29 cellular contexts compared by ENCODE assay signal in genomic region chr10:122546242-122546641, GRCh38. TPM values are rescaled to one million over a fixed set of nuclear protein-coding genes. Genes with fewer than 3 reads are reported as not detected.
"Had no signal": no experiment of that assay in that cellular context is flagged by ENCODE, and none has a peak within 500 bp of the region (broad histone marks: within the 10 kb centered on the region; RNA-seq: fewer than 3 reads in every experiment).

No MANE protein-coding gene starts in this region.

- DNase-seq: activated CD4-positive, alpha-beta memory T cell treated with anti-CD3 and anti-CD28 coated beads, Interleukin-2, amount 10 ng/mL, durations not matched to agents 7 days and 5 days; activated CD4-positive, alpha-beta T cell treated with anti-CD3 and anti-CD28 coated beads for 1 hour; activated CD4-positive, alpha-beta T cell treated with anti-CD3 and anti-CD28 coated beads for 4 hours; activated CD4-positive, alpha-beta T cell treated with anti-CD3 and anti-CD28 coated beads, Interleukin-2, amount 10 ng/mL, durations not matched to agents 7 days and 5 days; activated CD4-positive, alpha-beta T cell treated with anti-CD3 and anti-CD28 coated beads, Interleukin-2, amount 50 U/mL, for 4 hours; activated CD8-positive, alpha-beta memory T cell treated with anti-CD3 and anti-CD28 coated beads, Interleukin-2, amount 50 U/mL, for 48 hours; activated effector memory CD4-positive, alpha-beta T cell treated with Interleukin-2 at 50 U/mL for 16 hours; activated gamma-delta T cell treated with Interleukin-2 at 50 U/mL for 16 hours; activated naive CD4-positive, alpha-beta T cell treated with anti-CD3 and anti-CD28 coated beads, Interleukin-2, amount 50 U/mL, for 16 hours; activated naive CD4-positive, alpha-beta T cell treated with Interleukin-2 at 50 U/mL for 16 hours; activated naive CD8-positive, alpha-beta T cell treated with anti-CD3 and anti-CD28 coated beads for 36 hours; activated T-cell treated with anti-CD3 and anti-CD28 coated beads for 4 hours; activated T-cell treated with anti-CD3 and anti-CD28 coated beads, Interleukin-2, amount 50 U/mL, for 24 hours; activated T-cell treated with anti-CD3 and anti-CD28 coated beads, Interleukin-2, amount 50 U/mL, for 72 hours; dorsolateral prefrontal cortex; effector memory CD8-positive, alpha-beta T cell; foreskin fibroblast; T-helper 2 cell had no signal

- H3K36me3 ChIP-seq: ascending aorta, breast epithelium had no signal

- H3K27me3 ChIP-seq: ascending aorta, breast epithelium, dorsolateral prefrontal cortex had no signal

- H3K9me3 ChIP-seq: ascending aorta, breast epithelium had no signal

- H3K4me3 ChIP-seq: ascending aorta, breast epithelium, coronary artery, dorsolateral prefrontal cortex had no signal

- H3K4me3 Mint-ChIP-seq: activated CD4-positive, alpha-beta memory T cell treated with anti-CD3 and anti-CD28 coated beads, Interleukin-2, amount 10 ng/mL, durations not matched to agents 7 days and 5 days; activated CD4-positive, alpha-beta T cell treated with anti-CD3 and anti-CD28 coated beads, Interleukin-2, amount 10 ng/mL, durations not matched to agents 7 days and 5 days; activated naive CD8-positive, alpha-beta T cell treated with anti-CD3 and anti-CD28 coated beads for 36 hours; activated T-cell treated with anti-CD3 and anti-CD28 coated beads, Interleukin-2, amount 50 U/mL, for 24 hours; activated T-cell treated with anti-CD3 and anti-CD28 coated beads, Interleukin-2, amount 50 U/mL, for 72 hours; central memory CD8-positive, alpha-beta T cell; dendritic cell treated with granulocyte-macrophage colony-stimulating factor and Interleukin-4, amounts not matched to agents 40 ng/mL and 50 ng/mL, for 4 days; effector memory CD8-positive, alpha-beta T cell; WTC11 had no signal

- H3K9me3 Mint-ChIP-seq: activated CD4-positive, alpha-beta memory T cell treated with anti-CD3 and anti-CD28 coated beads, Interleukin-2, amount 10 ng/mL, durations not matched to agents 7 days and 5 days; activated CD4-positive, alpha-beta T cell treated with anti-CD3 and anti-CD28 coated beads, Interleukin-2, amount 10 ng/mL, durations not matched to agents 7 days and 5 days; activated naive CD8-positive, alpha-beta T cell treated with anti-CD3 and anti-CD28 coated beads for 36 hours; activated T-cell treated with anti-CD3 and anti-CD28 coated beads, Interleukin-2, amount 50 U/mL, for 24 hours; activated T-cell treated with anti-CD3 and anti-CD28 coated beads, Interleukin-2, amount 50 U/mL, for 72 hours; central memory CD8-positive, alpha-beta T cell; dendritic cell treated with granulocyte-macrophage colony-stimulating factor and Interleukin-4, amounts not matched to agents 40 ng/mL and 50 ng/mL, for 4 days; effector memory CD8-positive, alpha-beta T cell; WTC11 had no signal

- H3K27me3 Mint-ChIP-seq: activated naive CD8-positive, alpha-beta T cell treated with anti-CD3 and anti-CD28 coated beads for 36 hours; activated T-cell treated with anti-CD3 and anti-CD28 coated beads, Interleukin-2, amount 50 U/mL, for 24 hours; central memory CD8-positive, alpha-beta T cell; dendritic cell treated with granulocyte-macrophage colony-stimulating factor and Interleukin-4, amounts not matched to agents 40 ng/mL and 50 ng/mL, for 4 days; effector memory CD8-positive, alpha-beta T cell had no signal

- H3K4me1 ChIP-seq: ascending aorta, breast epithelium had no signal

- ATAC-seq: activated T-cell treated with anti-CD3 and anti-CD28 coated beads, Interleukin-2, amount 50 U/mL, for 72 hours; effector memory CD8-positive, alpha-beta T cell; WTC11 had no signal

- H3K27ac ChIP-seq: ascending aorta, breast epithelium, coronary artery, dorsolateral prefrontal cortex, epithelial cell of prostate had no signal

- H3K36me3 Mint-ChIP-seq: activated naive CD8-positive, alpha-beta T cell treated with anti-CD3 and anti-CD28 coated beads for 36 hours; brain; WTC11 had no signal

- H3K4me1 Mint-ChIP-seq: brain, WTC11 had no signal

- H3K27ac Mint-ChIP-seq: activated CD4-positive, alpha-beta memory T cell treated with anti-CD3 and anti-CD28 coated beads, Interleukin-2, amount 10 ng/mL, durations not matched to agents 7 days and 5 days; activated CD4-positive, alpha-beta T cell treated with anti-CD3 and anti-CD28 coated beads, Interleukin-2, amount 10 ng/mL, durations not matched to agents 7 days and 5 days; activated naive CD8-positive, alpha-beta T cell treated with anti-CD3 and anti-CD28 coated beads for 36 hours; activated T-cell treated with anti-CD3 and anti-CD28 coated beads, Interleukin-2, amount 50 U/mL, for 24 hours; activated T-cell treated with anti-CD3 and anti-CD28 coated beads, Interleukin-2, amount 50 U/mL, for 72 hours; brain; dendritic cell treated with granulocyte-macrophage colony-stimulating factor and Interleukin-4, amounts not matched to agents 40 ng/mL and 50 ng/mL, for 4 days; effector memory CD8-positive, alpha-beta T cell; WTC11 had no signal

RNA-seq across cellular contexts. Expression of gene DMBT1, which starts 14.3 kb away (rescaled TPM):
- total RNA-seq: activated CD4-positive, alpha-beta T cell treated with anti-CD3 and anti-CD28 coated beads, Interleukin-2, amount 10 ng/mL, durations not matched to agents 7 days and 5 days; activated naive CD8-positive, alpha-beta T cell treated with anti-CD3 and anti-CD28 coated beads for 36 hours; activated T-cell treated with anti-CD3 and anti-CD28 coated beads, Interleukin-2, amount 50 U/mL, for 72 hours; ascending aorta; endothelial cell of umbilical vein; frontal cortex; T-helper 1 cell treated with Interleukin-12 subunit alpha and Interleukin-12 subunit beta and Interleukin-4 antibody, amounts not matched to agents 30 ng/mL and 1 ng/mL, for 36 hours had no signal
